ENCODE assay signal across 12 cellular contexts in genomic region chr9:108889649-108890067, GRCh38. TPM values are rescaled to one million over a fixed set of nuclear protein-coding genes. Genes with fewer than 3 reads are reported as not detected.
A peak's percentile ranks its signal among the peaks of the same experiment; 100 is the strongest.
DNase-seq lines count a peak whose midpoint lies in the region; ATAC-seq, FAIRE-seq and TF ChIP-seq lines count a peak whose summit lies in the region.
"Had no signal": no experiment of that assay in that cellular context is flagged by ENCODE, and none has a peak within 500 bp of the region (broad histone marks: within the 10 kb centered on the region; RNA-seq: fewer than 3 reads in every experiment).

No MANE protein-coding gene starts in this region.

- DNase-seq in A673 (ENCODE audit: low spot score) = no peak
- DNase-seq in SK-MEL-5 (ENCODE audit: low read depth, low spot score) = peak; percentile 46
- DNase-seq in cardiac muscle cell (ENCODE audit: low read depth in 1 of 2, low spot score in 1 of 2) = peak; percentile 56 to 72
- DNase-seq in effector memory CD8-positive, alpha-beta T cell = no peak
- no peak for DNase-seq in small intestine
- no peak for DNase-seq in kidney glomerular epithelial cell (lab: John Stamatoyannopoulos, UW)
- DNase-seq in omental fat pad (ENCODE audit: low spot score) = no peak

- H3K9me3 ChIP-seq in A673 (ENCODE audit: low read depth, low read length, poor library complexity, severe bottlenecking) = no peaks in the 10 kb centered on the region
- H3K9me3 ChIP-seq in cardiac muscle cell (ENCODE audit: low read depth) = no peaks in the 10 kb centered on the region
- no peaks in the 10 kb centered on the region for H3K9me3 ChIP-seq in small intestine (ENCODE audit: control insufficient read depth, low read depth)
- H3K9me3 ChIP-seq: esophagus muscularis mucosa had no signal

- H3K4me3 ChIP-seq in A673 (ENCODE audit: low read depth, low read length, poor library complexity, severe bottlenecking) = no peak overlapping the region
- no peak overlapping the region for H3K4me3 ChIP-seq in cardiac muscle cell
- H3K4me3 ChIP-seq in small intestine (ENCODE audit: low read depth in 1 of 2, low read length in 2 of 2) = no peak overlapping the region
- H3K4me3 ChIP-seq: esophagus muscularis mucosa, SK-N-MC had no signal

- BruUV-seq in A673 (replicated peaks; lab: Mats Ljungman, UMichigan) = no TSS peak

- no peak overlapping the region for H3K4me3 Mint-ChIP-seq in effector memory CD8-positive, alpha-beta T cell
- H3K4me3 Mint-ChIP-seq: stimulated activated memory B cell treated with anti-CD40 and anti-IgM and Interleukin-4, amounts not matched to agents 10 μg/mL and 1 μg/mL and 100 μg/mL, for 72 hours had no signal

- no peak for FAIRE-seq in small intestine (lab: Jason Lieb, UNC)

- intact Hi-C loops in A673 (cut with micrococcal nuclease; ENCODE audit: unreplicated experiment) = no loop called here

- H3K36me3 Mint-ChIP-seq in effector memory CD8-positive, alpha-beta T cell (ENCODE audit: insufficient read depth) = peaks cover 51% of the 10 kb centered on the region

- H3K36me3 ChIP-seq in A673 (ENCODE audit: insufficient read depth, low read length, poor library complexity, severe bottlenecking) = peaks cover 45% of the 10 kb centered on the region
- peaks cover 8% of the 10 kb centered on the region for H3K36me3 ChIP-seq in cardiac muscle cell
- peaks cover 15 to 16% of the 10 kb centered on the region in 2 donors for H3K36me3 ChIP-seq in small intestine (ENCODE audit: control insufficient read depth in 2 of 2, insufficient read depth in 2 of 2, low read length in 2 of 2)

- TF ChIP-seq CTCF in A673 (conservative IDR thresholded peaks at IDR 0.05; ENCODE audit: low read depth, low read length) = 0 out of 2 replicates have a peak, but pooled peaks have one; percentile 16
- peak; percentile 21 for TF ChIP-seq CTCF in GM12873 (IDR thresholded peaks at IDR 0.05; ENCODE audit: insufficient read depth, low read depth, low read length, missing control alignments)
- TF ChIP-seq CTCF in cardiac muscle cell (IDR thresholded peaks at IDR 0.05; ENCODE audit: low read depth, low read length) = peak; percentile 33
- TF ChIP-seq CTCF in omental fat pad (IDR thresholded peaks at IDR 0.05) = no peak

- POLR2A ChIA-PET in A673 (lab: Charles Lee; ENCODE audit: low non-redundant PET) = no interaction called here

- peaks cover 3 to 7% of the 10 kb centered on the region in 2 donors for H3K4me1 Mint-ChIP-seq in effector memory CD8-positive, alpha-beta T cell (ENCODE audit: low read depth in 2 of 2)

- CTCF ChIA-PET in A673 (lab: Charles Lee) = no interaction called here

- no peaks in the 10 kb centered on the region for H3K27me3 Mint-ChIP-seq in effector memory CD8-positive, alpha-beta T cell
- H3K27me3 Mint-ChIP-seq: stimulated activated memory B cell treated with anti-CD40 and anti-IgM and Interleukin-4, amounts not matched to agents 10 μg/mL and 1 μg/mL and 100 μg/mL, for 72 hours had no signal

- in situ Hi-C loops in SK-MEL-5 (cut with HindIII; ENCODE audit: low pct_unique_long_range_greater_than_20kb, low sequenced_read_pairs) = no loop called here

- H3K27ac Mint-ChIP-seq in effector memory CD8-positive, alpha-beta T cell = no peak overlapping the region
- H3K27ac Mint-ChIP-seq: stimulated activated memory B cell treated with anti-CD40 and anti-IgM and Interleukin-4, amounts not matched to agents 10 μg/mL and 1 μg/mL and 100 μg/mL, for 72 hours had no signal

- WGBS in small intestine, 3 donors = 91 to 95% (median 93%) methylated on average over 4 of the region's 4 CpGs

- no peaks in the 10 kb centered on the region for H3K9me3 Mint-ChIP-seq in effector memory CD8-positive, alpha-beta T cell
- H3K9me3 Mint-ChIP-seq: stimulated activated memory B cell treated with anti-CD40 and anti-IgM and Interleukin-4, amounts not matched to agents 10 μg/mL and 1 μg/mL and 100 μg/mL, for 72 hours had no signal

- H3K27ac ChIP-seq in A673 (ENCODE audit: low read depth, low read length, poor library complexity, severe bottlenecking) (no peak overlapping the region), cardiac muscle cell (peak overlapping the region; percentile 90), small intestine (ENCODE audit: low read depth in 1 of 2, low read length in 1 of 2) (no peak overlapping the region)
- H3K27ac ChIP-seq: esophagus muscularis mucosa, parathyroid adenoma, SK-N-MC had no signal

- H3K4me1 ChIP-seq in A673 (ENCODE audit: insufficient read depth, low read length, poor library complexity, severe bottlenecking) (peaks cover 5% of the 10 kb centered on the region), cardiac muscle cell (ENCODE audit: low read depth) (peaks cover 27% of the 10 kb centered on the region), small intestine (ENCODE audit: control insufficient read depth in 2 of 2, insufficient read depth in 1 of 2, low read depth in 1 of 2, low read length in 1 of 2) (peaks cover 0 to 8% of the 10 kb centered on the region in 2 donors)
- H3K4me1 ChIP-seq: parathyroid adenoma had no signal

- no peak for ATAC-seq in effector memory CD8-positive, alpha-beta T cell (replicated peaks)
- no peak for ATAC-seq in omental fat pad (ENCODE audit: low FRiP score)
- ATAC-seq: stimulated activated memory B cell treated with anti-CD40 and anti-IgM and Interleukin-4, amounts not matched to agents 10 μg/mL and 1 μg/mL and 100 μg/mL, for 72 hours had no signal

- H3K27me3 ChIP-seq in A673 (replicated peaks; ENCODE audit: insufficient read depth, low read depth, low read length, poor library complexity) (no peaks in the 10 kb centered on the region), cardiac muscle cell (no peaks in the 10 kb centered on the region), small intestine (ENCODE audit: control insufficient read depth in 2 of 2, insufficient read depth in 2 of 2, low read length in 2 of 2) (no peaks in the 10 kb centered on the region)
- H3K27me3 ChIP-seq: esophagus muscularis mucosa had no signal

RNA-seq across cellular contexts. Expression of gene ACTL7A, which starts 27.6 kb away (rescaled TPM):
- not detected in 2 replicates for total RNA-seq in A673 (2021)
- not detected in 2 replicates for total RNA-seq in SK-MEL-5 (2014; rRNA removed; shearing (Covaris generic))
- not detected in 2 replicates for polyA plus RNA-seq in SK-MEL-5 (2015; cell fraction: cytosol; rRNA removed)
- polyA plus RNA-seq in SK-MEL-5 (2015; cell fraction: nucleus; rRNA removed) = not detected in 2 replicates
- not detected in 2 replicates for total RNA-seq in cardiac muscle cell
- polyA plus RNA-seq in cardiac muscle cell = not detected in 2 replicates
- not detected for polyA plus RNA-seq in small intestine
- total RNA-seq in omental fat pad = not detected
- total RNA-seq: esophagus muscularis mucosa had no signal

RNA-seq across cellular contexts. Expression of gene ACTL7B, which starts 33.9 kb away (rescaled TPM):
- not detected in 2 replicates for total RNA-seq in A673 (2021)
- total RNA-seq in SK-MEL-5 (2014; rRNA removed; shearing (Covaris generic)) = not detected in 2 replicates
- not detected in 2 replicates for polyA plus RNA-seq in SK-MEL-5 (2015; cell fraction: cytosol; rRNA removed)
- polyA plus RNA-seq in SK-MEL-5 (2015; cell fraction: nucleus; rRNA removed) = 0.23 TPM in 1 of 2 replicates, not detected in the other
- 0.07 TPM in 1 of 2 replicates, not detected in the other for total RNA-seq in cardiac muscle cell
- polyA plus RNA-seq in cardiac muscle cell = not detected in 2 replicates
- polyA plus RNA-seq in small intestine = not detected
- under 1 TPM in 1 of 4 donors, not detected in 3; 0.32 TPM for total RNA-seq in omental fat pad
- total RNA-seq: esophagus muscularis mucosa had no signal

RNA-seq across cellular contexts. Expression of gene ELP1, which starts 44.3 kb away (rescaled TPM):
- total RNA-seq in A673 (2021) (34.1 and 38.7 TPM in 2 replicates), cardiac muscle cell (31.7 and 42.6 TPM in 2 replicates), omental fat pad (10 to 100 TPM; 16.0 to 24.9 (median 18.7) TPM)
- total RNA-seq in SK-MEL-5 (2014; rRNA removed; shearing (Covaris generic)) = 38.7 and 39.2 TPM in 2 replicates
- 29.5 and 37.1 TPM in 2 replicates for polyA plus RNA-seq in SK-MEL-5 (2015; cell fraction: cytosol; rRNA removed)
- polyA plus RNA-seq in SK-MEL-5 (2015; cell fraction: nucleus; rRNA removed) = 84.9 and 118 TPM in 2 replicates
- polyA plus RNA-seq in cardiac muscle cell (25.0 and 25.7 TPM in 2 replicates), small intestine (10 to 100 TPM in 1 of 3 donors, 1 to 10 TPM in 2; 3.8 to 13.2 (median 9.7) TPM)

RNA-seq across cellular contexts. Expression of gene ABITRAM, which starts 44.5 kb away (rescaled TPM):
- 20.2 and 20.7 TPM in 2 replicates for total RNA-seq in A673 (2021)
- total RNA-seq in SK-MEL-5 (2014; rRNA removed; shearing (Covaris generic)) = 11.8 and 14.1 TPM in 2 replicates
- polyA plus RNA-seq in SK-MEL-5 (2015; cell fraction: cytosol; rRNA removed) = 19.7 and 24.4 TPM in 2 replicates
- polyA plus RNA-seq in SK-MEL-5 (2015; cell fraction: nucleus; rRNA removed) = 39.7 and 51.4 TPM in 2 replicates
- 7.6 and 9.3 TPM in 2 replicates for total RNA-seq in cardiac muscle cell
- polyA plus RNA-seq in cardiac muscle cell = 20.4 and 30.1 TPM in 2 replicates
- 10 to 100 TPM; 13.2 to 26.8 (median 14.9) TPM for polyA plus RNA-seq in small intestine
- total RNA-seq in omental fat pad = 1 to 10 TPM; 7.6 to 9.4 (median 9.1) TPM

Comparison
In these comparisons a context has a peak if more than half of its experiments do, and no peak if none do; other contexts are left out.
1. DNase-seq: peak in SK-MEL-5 (single experiment) and cardiac muscle cell (2 of 2); none in A673 (single experiment), effector memory CD8-positive, alpha-beta T cell (0 of 3), small intestine (single experiment), kidney glomerular epithelial cell (single experiment) and omental fat pad (single experiment).
2. CTCF ChIP-seq: peak in A673 (single experiment), GM12873 (single experiment) and cardiac muscle cell (single experiment); none in omental fat pad (0 of 3).